Comparison of ENCODE assay signal across 8 cellular contexts in genomic region chr17:19647697-19648474, GRCh38. TPM values are rescaled to one million over a fixed set of nuclear protein-coding genes. Genes with fewer than 3 reads are reported as not detected.
DNase-seq lines count a peak whose midpoint lies in the region; ATAC-seq and TF ChIP-seq lines count a peak whose summit lies in the region.

No MANE protein-coding gene starts in this region.

- ATAC-seq in GM18499 (IDR thresholded peaks at IDR 0.05; ENCODE audit: insufficient read depth, unreplicated experiment): peak; percentile 5
- ATAC-seq in HG03025 (IDR thresholded peaks at IDR 0.05; ENCODE audit: low FRiP score, unreplicated experiment): peak; percentile 27
- ATAC-seq in stimulated activated naive CD8-positive, alpha-beta T cell treated with anti-CD3 and anti-CD28 coated beads, Interleukin-15, Interleukin-2, amounts not matched to agents 100 U/mL and 50 U/mL, for 24 hours: peak; percentile 0

- no peaks in the 10 kb centered on the region for H3K36me3 ChIP-seq in ACC112 (ENCODE audit: insufficient read depth, low read length)

- no peaks in the 10 kb centered on the region for H3K27me3 ChIP-seq in ACC112 (ENCODE audit: insufficient read depth, low read length)

- peaks cover 51% of the 10 kb centered on the region for H3K4me1 ChIP-seq in ACC112 (ENCODE audit: control insufficient read depth, insufficient read depth, low read length, unreplicated experiment)

- H3K79me2 ChIP-seq in ACC112 (ENCODE audit: control insufficient read depth, insufficient read depth, low read length, unreplicated experiment): peaks cover 32% of the 10 kb centered on the region

- peak overlapping the region; percentile 92 for H3K27ac ChIP-seq in ACC112 (ENCODE audit: low read depth, low read length)

- no peak for TF ChIP-seq POLR2A in erythroblast (IDR thresholded peaks at IDR 0.05; ENCODE audit: low read length)

- peak overlapping the region; percentile 85 for H2AFZ ChIP-seq in ACC112 (ENCODE audit: low read length, unreplicated experiment)

- peak overlapping the region; percentile 91 for H3K4me3 ChIP-seq in ACC112 (ENCODE audit: low read depth, low read length)

- DNase-seq in NCI-H460 (ENCODE audit: extremely low read depth, low read depth): peak; percentile 70
- peak; percentile 37 to 52 for DNase-seq in activated CD4-positive, alpha-beta T cell treated with anti-CD3 and anti-CD28 coated beads, Interleukin-2, amount 50 U/mL, for 48 hours
- DNase-seq in erythroblast (lab: John Stamatoyannopoulos, UW): peak; percentile 60 to 71
- DNase-seq in middle frontal gyrus (ENCODE audit: extremely low spot score, low spot score): peak; percentile 33
- peak; percentile 50 for DNase-seq in stimulated activated naive CD8-positive, alpha-beta T cell treated with anti-CD3 and anti-CD28 coated beads, Interleukin-15, Interleukin-2, amounts not matched to agents 100 U/mL and 50 U/mL, for 24 hours

RNA-seq across cellular contexts. Expression of gene ALDH3A2, which starts 0.7 kb away (rescaled TPM):
- total RNA-seq in NCI-H460 (2014; rRNA removed; shearing (Covaris generic)): 186 and 191 TPM in 2 replicates
- 165 and 299 TPM in 2 replicates for polyA plus RNA-seq in NCI-H460 (2014; cell fraction: nucleus; rRNA removed)

Comparison
In these comparisons a context has a peak if more than half of its experiments do, and no peak if none do; other contexts are left out.
1. Peak in every context shown above with its lines: DNase-seq, ATAC-seq, H3K4me3 ChIP-seq and H3K27ac ChIP-seq.